ENCODE assay signal across 8 cellular contexts in the genomic region with DNA sequence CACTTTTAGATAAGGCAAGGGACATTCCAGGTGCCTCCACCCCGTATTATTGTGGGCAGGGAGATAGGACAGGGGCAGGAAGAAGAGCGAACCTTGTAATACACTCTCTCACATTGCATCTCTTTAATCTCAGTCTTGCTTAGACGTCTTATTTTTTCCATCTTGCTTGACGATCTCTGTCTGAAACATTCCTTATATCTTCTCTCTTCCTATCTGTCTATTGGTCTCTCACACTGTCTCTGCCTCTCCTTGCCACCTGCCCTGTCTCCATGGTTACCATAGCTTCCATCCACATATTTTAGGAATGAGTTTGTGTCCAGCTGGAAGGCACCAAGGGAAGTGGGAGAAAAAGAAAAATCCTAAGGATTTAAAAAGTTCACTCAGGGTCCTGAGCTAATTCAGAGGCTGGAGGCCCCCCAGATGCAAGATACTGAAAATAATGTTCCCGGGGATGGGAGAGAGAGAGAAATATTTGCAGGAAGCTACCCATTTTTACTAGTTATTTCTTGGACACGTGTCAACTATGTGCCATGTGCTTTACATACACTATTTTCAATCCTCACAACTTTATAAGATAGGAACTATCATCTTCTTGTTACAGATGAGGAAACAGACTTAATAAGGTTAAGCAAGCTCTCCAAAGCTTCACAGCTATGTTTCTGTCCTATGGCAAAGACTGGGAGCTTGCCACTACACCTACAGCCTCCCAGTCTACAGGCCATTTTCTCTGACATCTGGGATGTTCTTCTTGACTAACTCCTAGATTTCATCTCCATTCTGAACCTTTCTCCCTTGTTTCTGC. TPM values are rescaled to one million over a fixed set of nuclear protein-coding genes. Genes with fewer than 3 reads are reported as not detected.
A peak's percentile ranks its signal among the peaks of the same experiment; 100 is the strongest.
DNase-seq lines count a peak whose midpoint lies in the region; ATAC-seq, FAIRE-seq and TF ChIP-seq lines count a peak whose summit lies in the region.

No MANE protein-coding gene starts in this region.

- CTCF ChIA-PET in AG04450 (lab: Charles Lee) = interaction anchor here (1.2 to 4.0 kb wide), 6 partner anchors 15 to 118 kb away, joined by 4 to 37 read pairs (median 5); a partner anchor contains a TSS

- H3K36me3 ChIP-seq in H7 (replicated peaks; ENCODE audit: control insufficient read depth, insufficient read depth, low read length) = no peaks in the 10 kb centered on the region
- H3K36me3 ChIP-seq in WERI-Rb-1 = no peaks in the 10 kb centered on the region
- H3K36me3 ChIP-seq in small intestine (ENCODE audit: control insufficient read depth in 2 of 2, insufficient read depth in 2 of 2, low read length in 2 of 2) = no peaks in the 10 kb centered on the region

- WGBS in small intestine, 3 donors = 20 to 30% (median 29%) methylated on average over 6 of the region's 6 CpGs

- no peaks in the 10 kb centered on the region for H3K27me3 ChIP-seq in AG04450 (ENCODE audit: control insufficient read depth, insufficient read depth, low read length)
- peaks cover 58% of the 10 kb centered on the region for H3K27me3 ChIP-seq in H7 (ENCODE audit: control insufficient read depth, insufficient read depth, low read length)
- H3K27me3 ChIP-seq in WERI-Rb-1 (ENCODE audit: insufficient read depth, low read depth, severe bottlenecking) = no peaks in the 10 kb centered on the region
- H3K27me3 ChIP-seq in small intestine (ENCODE audit: control insufficient read depth in 2 of 2, insufficient read depth in 2 of 2, low read length in 2 of 2) = no peaks in the 10 kb centered on the region

- DNase-seq in AG04450 (ENCODE audit: low read depth, low spot score) (no peak), H7 (no peak), WERI-Rb-1 (no peak), foreskin fibroblast (peak; percentile 71 to 86), small intestine (peak; percentile 39)
- DNase-seq in activated effector memory CD4-positive, alpha-beta T cell treated with anti-CD3 and anti-CD28 coated beads, Interleukin-2, amount 50 U/mL, for 16 hours = no peak

- FAIRE-seq in small intestine (lab: Jason Lieb, UNC) = no peak

- TF ChIP-seq CTCF in AG04450 (IDR thresholded peaks at IDR 0.05; ENCODE audit: low read depth, low read length) (no peak), WERI-Rb-1 (IDR thresholded peaks at IDR 0.05; ENCODE audit: low read depth, low read length) (no peak), foreskin fibroblast (IDR thresholded peaks at IDR 0.05; ENCODE audit: low read depth, low read length) (no peak)

- H3K4me3 ChIP-seq in AG04450 (ENCODE audit: low read depth, low read length) = peak overlapping the region; percentile 79
- peak overlapping the region; percentile 71; the same call in 1 of the 2 replicates for H3K4me3 ChIP-seq in H7 (ENCODE audit: insufficient read depth, low read depth, low read length)
- H3K4me3 ChIP-seq in WERI-Rb-1 (ENCODE audit: low read depth, low read length) = peak overlapping the region; percentile 53
- H3K4me3 ChIP-seq in foreskin fibroblast (ENCODE audit: low read depth in 1 of 2, low read length in 2 of 2) = peak overlapping the region; percentile 63 to 73
- peak overlapping the region; percentile 50 to 56 for H3K4me3 ChIP-seq in small intestine (ENCODE audit: low read depth in 1 of 2, low read length in 2 of 2)

- H3K4me1 ChIP-seq in small intestine (ENCODE audit: control insufficient read depth in 2 of 2, insufficient read depth in 1 of 2, low read depth in 1 of 2, low read length in 1 of 2) = peaks cover 2 to 7% of the 10 kb centered on the region in 2 donors

- H3K27ac ChIP-seq in AG04450 (ENCODE audit: low read depth, low read length) (peak overlapping the region; percentile 89), WERI-Rb-1 (no peak overlapping the region), small intestine (ENCODE audit: low read depth in 1 of 2, low read length in 1 of 2) (peak overlapping the region in 1 of 2 donors; percentile 96)

- no peak for ATAC-seq in GM21576 (IDR thresholded peaks at IDR 0.05; ENCODE audit: unreplicated experiment)
- no peak for ATAC-seq in HG03135 (IDR thresholded peaks at IDR 0.05; ENCODE audit: unreplicated experiment)

- peaks cover 7% of the 10 kb centered on the region for H3K9me3 ChIP-seq in AG04450 (ENCODE audit: control insufficient read depth, insufficient read depth, low read length)
- peaks cover 5% of the 10 kb centered on the region for H3K9me3 ChIP-seq in WERI-Rb-1 (ENCODE audit: severe bottlenecking)
- no peaks in the 10 kb centered on the region for H3K9me3 ChIP-seq in small intestine (ENCODE audit: control insufficient read depth, low read depth)

- POLR2A ChIA-PET in AG04450 (lab: Yijun Ruan, JAX) = interaction anchor here (1.0 to 3.5 kb wide), 10 partner anchors 16 to 118 kb away, joined by 3 to 21 read pairs (median 10); a partner anchor contains a TSS

RNA-seq across cellular contexts. Expression of a gene that starts 1.0 kb away (rescaled TPM):
- polyA plus RNA-seq in AG04450 (2011; rRNA removed) (0.83 and 1.2 TPM in 2 replicates), small intestine (1 to 10 TPM in 1 of 3 donors, under 1 TPM in 2; 0.48 to 1.1 (median 0.54) TPM)
- 1.1 and 1.5 TPM in 2 replicates for polyA minus RNA-seq in AG04450 (2011; rRNA and poly(A)+ RNA removed)
- 0.52 and 0.62 TPM in 2 replicates for total RNA-seq in H7 (2014; rRNA removed; shearing (Covaris generic))

RNA-seq across cellular contexts. Expression of a gene that starts 1.1 kb away (rescaled TPM):
- 23.1 and 25.0 TPM in 2 replicates for polyA plus RNA-seq in AG04450 (2011; rRNA removed)
- polyA minus RNA-seq in AG04450 (2011; rRNA and poly(A)+ RNA removed) = 8.7 and 9.9 TPM in 2 replicates
- total RNA-seq in H7 (2014; rRNA removed; shearing (Covaris generic)) = 6.3 and 11.6 TPM in 2 replicates
- 10 to 100 TPM; 33.6 to 37.3 (median 34.0) TPM for polyA plus RNA-seq in small intestine

RNA-seq across cellular contexts. Expression of a gene that starts 5.6 kb away (rescaled TPM):
- polyA plus RNA-seq in AG04450 (2011; rRNA removed) = 39.3 and 47.2 TPM in 2 replicates
- 25.7 and 33.3 TPM in 2 replicates for polyA minus RNA-seq in AG04450 (2011; rRNA and poly(A)+ RNA removed)
- total RNA-seq in H7 (2014; rRNA removed; shearing (Covaris generic)) = 23.0 and 24.3 TPM in 2 replicates
- polyA plus RNA-seq in small intestine = 1 to 10 TPM in 2 of 3 donors, under 1 TPM in 1; 0.67 to 7.1 (median 3.2) TPM

RNA-seq across cellular contexts. Expression of a gene that starts 33.0 kb away (rescaled TPM):
- 156 and 229 TPM in 2 replicates for polyA plus RNA-seq in AG04450 (2011; rRNA removed)
- 235 and 252 TPM in 2 replicates for polyA minus RNA-seq in AG04450 (2011; rRNA and poly(A)+ RNA removed)
- total RNA-seq in H7 (2014; rRNA removed; shearing (Covaris generic)) = 24.6 and 90.7 TPM in 2 replicates
- 100 to 1,000 TPM in 2 of 3 donors, 10 to 100 TPM in 1; 85.4 to 362 (median 170) TPM for polyA plus RNA-seq in small intestine

RNA-seq across cellular contexts. Expression of a gene that starts 36.1 kb away (rescaled TPM):
- 134 and 158 TPM in 2 replicates for polyA plus RNA-seq in AG04450 (2011; rRNA removed)
- 47.4 and 49.1 TPM in 2 replicates for polyA minus RNA-seq in AG04450 (2011; rRNA and poly(A)+ RNA removed)
- total RNA-seq in H7 (2014; rRNA removed; shearing (Covaris generic)) = 181 and 214 TPM in 2 replicates
- polyA plus RNA-seq in small intestine = 100 to 1,000 TPM in 1 of 3 donors, 10 to 100 TPM in 2; 62.2 to 151 (median 95.9) TPM

Comparison
In these comparisons a context has a peak if more than half of its experiments do, and no peak if none do; other contexts are left out.
1. DNase-seq: peak in foreskin fibroblast (2 of 2) and small intestine (single experiment); none in AG04450 (single experiment), H7 (single experiment), WERI-Rb-1 (single experiment) and activated effector memory CD4-positive, alpha-beta T cell treated with anti-CD3 and anti-CD28 coated beads, Interleukin-2, amount 50 U/mL, for 16 hours (single experiment).
2. Peak in every context shown above with its lines, with median percentiles within 50 percentile points of each other: H3K4me3 ChIP-seq.